12 cellular contexts compared by ENCODE assay signal in genomic region chr15:29126821-29127461, GRCh38.
A peak's percentile ranks its signal among the peaks of the same experiment; 100 is the strongest.
DNase-seq lines count a peak whose midpoint lies in the region; ATAC-seq and TF ChIP-seq lines count a peak whose summit lies in the region.
"Had no signal": no experiment of that assay in that cellular context is flagged by ENCODE, and none has a peak within 500 bp of the region (broad histone marks: within the 10 kb centered on the region; RNA-seq: fewer than 3 reads in every experiment).

No MANE protein-coding gene starts in this region.

- H3K4me3 Mint-ChIP-seq in stimulated activated naive CD8-positive, alpha-beta T cell treated with anti-CD3 and anti-CD28 coated beads, Interleukin-15, amount 100 ng/mL, for 72 hours, result no peak overlapping the region
- no peak overlapping the region for H3K4me3 Mint-ChIP-seq in effector memory CD8-positive, alpha-beta T cell
- H3K4me3 Mint-ChIP-seq: activated naive CD4-positive, alpha-beta T cell treated with anti-CD3 and anti-CD28 coated beads, Interleukin-2, amount 50 U/mL, for 24 hours; stimulated activated naive CD8-positive, alpha-beta T cell treated with anti-CD3 and anti-CD28 coated beads, Interleukin-15, Interleukin-2, amounts not matched to agents 100 ng/mL and 50 ng/mL, for 24 hours had no signal

- H3K27ac Mint-ChIP-seq in stimulated activated naive CD8-positive, alpha-beta T cell treated with anti-CD3 and anti-CD28 coated beads, Interleukin-15, amount 100 ng/mL, for 72 hours, result no peak overlapping the region
- no peak overlapping the region for H3K27ac Mint-ChIP-seq in effector memory CD8-positive, alpha-beta T cell
- H3K27ac Mint-ChIP-seq: activated naive CD4-positive, alpha-beta T cell treated with anti-CD3 and anti-CD28 coated beads, Interleukin-2, amount 50 U/mL, for 24 hours; stimulated activated naive CD8-positive, alpha-beta T cell treated with anti-CD3 and anti-CD28 coated beads, Interleukin-15, Interleukin-2, amounts not matched to agents 100 ng/mL and 50 ng/mL, for 24 hours had no signal

- peak; percentile 44 for ATAC-seq in stimulated activated naive CD8-positive, alpha-beta T cell treated with anti-CD3 and anti-CD28 coated beads, Interleukin-15, amount 100 ng/mL, for 72 hours
- no peak for ATAC-seq in stimulated activated naive CD8-positive, alpha-beta T cell treated with anti-CD3 and anti-CD28 coated beads, Interleukin-15, Interleukin-2, amounts not matched to agents 100 U/mL and 50 U/mL, for 24 hours
- ATAC-seq in SK-N-SH treated with all-trans-retinoic acid at 6 μM for 48 hours, result peak; percentile 63
- no peak for ATAC-seq in esophagus mucosa
- ATAC-seq in effector memory CD8-positive, alpha-beta T cell (replicated peaks), result no peak
- no peak for ATAC-seq in HG03196 (IDR thresholded peaks at IDR 0.05; ENCODE audit: unreplicated experiment)
- ATAC-seq: Panc1 had no signal

- H3K9me3 Mint-ChIP-seq in stimulated activated naive CD8-positive, alpha-beta T cell treated with anti-CD3 and anti-CD28 coated beads, Interleukin-15, amount 100 ng/mL, for 72 hours, result no peaks in the 10 kb centered on the region
- H3K9me3 Mint-ChIP-seq in effector memory CD8-positive, alpha-beta T cell, result no peaks in the 10 kb centered on the region
- H3K9me3 Mint-ChIP-seq: activated naive CD4-positive, alpha-beta T cell treated with anti-CD3 and anti-CD28 coated beads, Interleukin-2, amount 50 U/mL, for 24 hours; stimulated activated naive CD8-positive, alpha-beta T cell treated with anti-CD3 and anti-CD28 coated beads, Interleukin-15, Interleukin-2, amounts not matched to agents 100 ng/mL and 50 ng/mL, for 24 hours had no signal

- peaks cover 1% of the 10 kb centered on the region for H3K36me3 Mint-ChIP-seq in effector memory CD8-positive, alpha-beta T cell (ENCODE audit: insufficient read depth)
- H3K36me3 Mint-ChIP-seq: activated naive CD4-positive, alpha-beta T cell treated with anti-CD3 and anti-CD28 coated beads, Interleukin-2, amount 50 U/mL, for 24 hours had no signal

- peaks cover 27% of the 10 kb centered on the region for H3K27me3 Mint-ChIP-seq in stimulated activated naive CD8-positive, alpha-beta T cell treated with anti-CD3 and anti-CD28 coated beads, Interleukin-15, amount 100 ng/mL, for 72 hours
- peaks cover 0 to 8% of the 10 kb centered on the region in 2 donors for H3K27me3 Mint-ChIP-seq in effector memory CD8-positive, alpha-beta T cell
- H3K27me3 Mint-ChIP-seq: stimulated activated naive CD8-positive, alpha-beta T cell treated with anti-CD3 and anti-CD28 coated beads, Interleukin-15, Interleukin-2, amounts not matched to agents 100 ng/mL and 50 ng/mL, for 24 hours had no signal

- no peak for DNase-seq in stimulated activated naive CD8-positive, alpha-beta T cell treated with anti-CD3 and anti-CD28 coated beads, Interleukin-15, amount 100 ng/mL, for 72 hours
- no peak for DNase-seq in stimulated activated naive CD8-positive, alpha-beta T cell treated with anti-CD3 and anti-CD28 coated beads, Interleukin-15, Interleukin-2, amounts not matched to agents 100 U/mL and 50 U/mL, for 24 hours
- DNase-seq in iPS-NIHi7 (ENCODE audit: extremely low spot score), result peak; percentile 49
- no peak for DNase-seq in effector memory CD8-positive, alpha-beta T cell
- DNase-seq in KG1 (lab: John Stamatoyannopoulos, UW), result no peak
- DNase-seq: stimulated activated CD4-positive, alpha-beta T cell treated with anti-CD3 and anti-CD28 coated beads, Interleukin-4, amount 100 ng/mL, for 1 hour had no signal

- H3K4me1 Mint-ChIP-seq in stimulated activated naive CD8-positive, alpha-beta T cell treated with anti-CD3 and anti-CD28 coated beads, Interleukin-15, amount 100 ng/mL, for 72 hours, result peaks cover 6% of the 10 kb centered on the region
- no peaks in the 10 kb centered on the region for H3K4me1 Mint-ChIP-seq in effector memory CD8-positive, alpha-beta T cell (ENCODE audit: low read depth in 2 of 2)
- H3K4me1 Mint-ChIP-seq: activated naive CD4-positive, alpha-beta T cell treated with anti-CD3 and anti-CD28 coated beads, Interleukin-2, amount 50 U/mL, for 24 hours had no signal

TF ChIP-seq in SK-N-SH treated with all-trans-retinoic acid at 6 μM for 48 hours, 23 proteins besides CTCF, POLR2A, EP300 and RAD21:
- TF ChIP-seq POU6F1 (CRISPR knock-in tag; IDR thresholded peaks at IDR 0.05; ENCODE audit: borderline replicate concordance, low read depth) (no peak), ISL1 (CRISPR knock-in tag; IDR thresholded peaks at IDR 0.05) (no peak), OSR1 (CRISPR knock-in tag; IDR thresholded peaks at IDR 0.05) (no peak), PPARA (CRISPR knock-in tag; IDR thresholded peaks at IDR 0.05; ENCODE audit: borderline replicate concordance) (no peak), ARNTL (CRISPR knock-in tag; IDR thresholded peaks at IDR 0.05; ENCODE audit: borderline replicate concordance, low read depth) (no peak), BACH2 (CRISPR knock-in tag; IDR thresholded peaks at IDR 0.05; ENCODE audit: borderline replicate concordance) (no peak), TCF4 (CRISPR knock-in tag; IDR thresholded peaks at IDR 0.05; ENCODE audit: borderline replicate concordance) (no peak), TOX (CRISPR knock-in tag; IDR thresholded peaks at IDR 0.05; ENCODE audit: borderline replicate concordance) (no peak), CREB5 (CRISPR knock-in tag; IDR thresholded peaks at IDR 0.05; ENCODE audit: low read depth) (no peak), ZFP3 (CRISPR knock-in tag; IDR thresholded peaks at IDR 0.05) (no peak), GLIS3 (CRISPR knock-in tag; IDR thresholded peaks at IDR 0.05) (no peak), ZFP30 (CRISPR knock-in tag; IDR thresholded peaks at IDR 0.05) (no peak), ESRRG (CRISPR knock-in tag; IDR thresholded peaks at IDR 0.05) (no peak), TSHZ2 (CRISPR knock-in tag; IDR thresholded peaks at IDR 0.05) (no peak)

Comparison
In these comparisons a context has a peak if more than half of its experiments do, and no peak if none do; other contexts are left out.
1. ATAC-seq: peak in stimulated activated naive CD8-positive, alpha-beta T cell treated with anti-CD3 and anti-CD28 coated beads, Interleukin-15, amount 100 ng/mL, for 72 hours (single experiment) and SK-N-SH treated with all-trans-retinoic acid at 6 μM for 48 hours (single experiment); none in stimulated activated naive CD8-positive, alpha-beta T cell treated with anti-CD3 and anti-CD28 coated beads, Interleukin-15, Interleukin-2, amounts not matched to agents 100 U/mL and 50 U/mL, for 24 hours (single experiment), esophagus mucosa (single experiment), effector memory CD8-positive, alpha-beta T cell (single experiment) and HG03196 (single experiment).